In genomic region chr5:39367711-39368110, GRCh38 we compare ENCODE assay signal across 11 cellular contexts. TPM values are rescaled to one million over a fixed set of nuclear protein-coding genes. Genes with fewer than 3 reads are reported as not detected.
"Had no signal": no experiment of that assay in that cellular context is flagged by ENCODE, and none has a peak within 500 bp of the region (broad histone marks: within the 10 kb centered on the region; RNA-seq: fewer than 3 reads in every experiment).

No MANE protein-coding gene starts in this region.

- FAIRE-seq: HTR-8/SVneo, K562 had no signal

- H3K4me3 ChIP-seq: HAP-1, K562 had no signal

- DNase-seq: GOT3, H7, HFFc6, IMR-90, KG1 had no signal

- ATAC-seq: HCT116, K562 had no signal

- H3K36me3 ChIP-seq: HAP-1 had no signal

- H3K4me1 ChIP-seq: HAP-1 had no signal

- H3K9me3 ChIP-seq: HAP-1 had no signal

RNA-seq across cellular contexts. Expression of gene C9, which starts 3.4 kb away (rescaled TPM):
- total RNA-seq: H4, H7, HT-29, IMR-90 had no signal
- polyA plus RNA-seq: IMR-90 had no signal
